In genomic region chrX:54045563-54046228, GRCh38 we compare ENCODE assay signal across 10 cellular contexts. TPM values are rescaled to one million over a fixed set of nuclear protein-coding genes. Genes with fewer than 3 reads are reported as not detected.
DNase-seq lines count a peak whose midpoint lies in the region; ATAC-seq and TF ChIP-seq lines count a peak whose summit lies in the region.
"Had no signal": no experiment of that assay in that cellular context is flagged by ENCODE, and none has a peak within 500 bp of the region (broad histone marks: within the 10 kb centered on the region; RNA-seq: fewer than 3 reads in every experiment).

No MANE protein-coding gene starts in this region.

- no peak overlapping the region for H2AFZ ChIP-seq in neural progenitor cell (replicated peaks)

- no peaks in the 10 kb centered on the region for H4K20me1 ChIP-seq in neural progenitor cell (ENCODE audit: low read depth)

- H3K9me3 Mint-ChIP-seq in neural progenitor cell: peaks cover 9% of the 10 kb centered on the region

- no peaks in the 10 kb centered on the region for H3K9me3 ChIP-seq in neural progenitor cell (ENCODE audit: low read depth)
- H3K9me3 ChIP-seq: adrenal gland had no signal

- peak overlapping the region; percentile 96 for H3K4me3 Mint-ChIP-seq in neural progenitor cell

- no peaks in the 10 kb centered on the region for H3K36me3 Mint-ChIP-seq in neural progenitor cell

- peaks cover 15% of the 10 kb centered on the region for H3F3A ChIP-seq in neural progenitor cell (ENCODE audit: low read depth)

- peaks cover 6% of the 10 kb centered on the region for H3K27me3 Mint-ChIP-seq in neural progenitor cell (ENCODE audit: insufficient read depth, low read depth)

- no peak for ATAC-seq in HG02571 (IDR thresholded peaks at IDR 0.05; ENCODE audit: unreplicated experiment)
- no peak for ATAC-seq in GM19397 (IDR thresholded peaks at IDR 0.05; ENCODE audit: unreplicated experiment)

- peaks cover 8% of the 10 kb centered on the region for H3K4me1 ChIP-seq in neural progenitor cell

- H3K4me1 Mint-ChIP-seq in neural progenitor cell: peaks cover 20% of the 10 kb centered on the region

- H3K79me2 ChIP-seq in neural progenitor cell (ENCODE audit: low read depth): peaks cover 7% of the 10 kb centered on the region

- no peaks in the 10 kb centered on the region for H3K27me3 ChIP-seq in neural progenitor cell
- H3K27me3 ChIP-seq: adrenal gland had no signal

- TF ChIP-seq CTCF in neural progenitor cell (IDR thresholded peaks at IDR 0.05): no peak

- DNase-seq in DMS53 treated with DMSO at 0.1 percent for 48 hours (lab: John Stamatoyannopoulos, UW; ENCODE audit: unreplicated experiment) (peak; percentile 85), NCI-H146 treated with DMSO at 0.1 percent for 48 hours (lab: John Stamatoyannopoulos, UW; ENCODE audit: unreplicated experiment) (peak; percentile 33), neural progenitor cell (ENCODE audit: low spot score) (peak; percentile 7), GM03348 (ENCODE audit: low spot score) (no peak), HPDE6-E6E7 (ENCODE audit: extremely low spot score) (no peak)
- DNase-seq: adrenal gland, kidney glomerular epithelial cell had no signal

- peak overlapping the region; percentile 99 for H3K27ac Mint-ChIP-seq in neural progenitor cell

- H3K4me2 ChIP-seq in neural progenitor cell: no peak overlapping the region

- peak overlapping the region; percentile 96 for H3K27ac ChIP-seq in angular gyrus (ENCODE audit: low read depth, low read length)
- peak overlapping the region; percentile 96 for H3K27ac ChIP-seq in neural progenitor cell

- no peaks in the 10 kb centered on the region for H3K36me3 ChIP-seq in neural progenitor cell

- no peak overlapping the region for H3K9ac ChIP-seq in neural progenitor cell

- H3K4me3 ChIP-seq in neural progenitor cell: no peak overlapping the region

RNA-seq across cellular contexts. Expression of gene PHF8, which starts 1.4 kb away (rescaled TPM):
- 22.3 and 25.0 TPM in 2 replicates for total RNA-seq in neural progenitor cell (ENCODE audit: low replicate concordance)

Comparison
In these comparisons a context has a peak if more than half of its experiments do, and no peak if none do; other contexts are left out.
1. DNase-seq: peak in DMS53 treated with DMSO at 0.1 percent for 48 hours (single experiment), NCI-H146 treated with DMSO at 0.1 percent for 48 hours (single experiment) and neural progenitor cell (single experiment); none in GM03348 (single experiment) and HPDE6-E6E7 (single experiment).